15 cellular contexts compared by ENCODE assay signal in genomic region chr11:73331138-73331916, GRCh38. TPM values are rescaled to one million over a fixed set of nuclear protein-coding genes. Genes with fewer than 3 reads are reported as not detected.
DNase-seq lines count a peak whose midpoint lies in the region; FAIRE-seq and TF ChIP-seq lines count a peak whose summit lies in the region.
"Had no signal": no experiment of that assay in that cellular context is flagged by ENCODE, and none has a peak within 500 bp of the region (broad histone marks: within the 10 kb centered on the region; RNA-seq: fewer than 3 reads in every experiment).

No MANE protein-coding gene starts in this region.

- intact Hi-C loops in sigmoid colon (cut with DNase I), result loop anchor here (10.0 kb wide), 1 partner anchor 697 kb away; no protein-coding TSS in a partner anchor

- peak overlapping the region; percentile 16; the same call in 1 of the 2 replicates for H3K9ac ChIP-seq in iPS-20b (ENCODE audit: low read depth, low read length)

- H3K4me3 ChIP-seq in iPS-20b (ENCODE audit: low read length) (peak overlapping the region; percentile 46; the same call in 1 of the 2 replicates), sigmoid colon (no peak overlapping the region)

- TF ChIP-seq CTCF in brain (conservative IDR thresholded peaks at IDR 0.05), result no peak
- TF ChIP-seq CTCF in sigmoid colon (IDR thresholded peaks at IDR 0.05), result no peak

- no peak for TF ChIP-seq POLR2A in sigmoid colon (IDR thresholded peaks at IDR 0.05)

- no peaks in the 10 kb centered on the region for H3K9me3 Mint-ChIP-seq in brain
- H3K9me3 Mint-ChIP-seq: activated naive CD8-positive, alpha-beta T cell treated with anti-CD3 and anti-CD28 coated beads for 36 hours had no signal

- DNase-seq in HTR-8/SVneo (ENCODE audit: insufficient read length, low spot score) (peak; percentile 78), sigmoid colon (no peak), cerebellum (ENCODE audit: low spot score) (no peak), NCI-H446 (lab: John Stamatoyannopoulos, UW) (no peak)
- no peak for DNase-seq in activated CD4-positive, CD25-positive, alpha-beta regulatory T cell treated with anti-CD3 and anti-CD28 coated beads, Interleukin-2, amount 50 U/mL, for 72 hours
- DNase-seq in activated naive CD4-positive, alpha-beta T cell treated with anti-CD3 and anti-CD28 coated beads, Interleukin-2, amount 50 U/mL, for 16 hours, result no peak
- DNase-seq: activated CD4-positive, alpha-beta T cell treated with anti-CD3 and anti-CD28 coated beads for 4 hours; activated naive CD8-positive, alpha-beta T cell treated with anti-CD3 and anti-CD28 coated beads for 36 hours; CD4-positive, CD25-positive, alpha-beta regulatory T cell; NCI-H1436 treated with DMSO at 0.1 percent for 48 hours; occipital lobe had no signal

- H3K9me3 ChIP-seq in iPS-20b (ENCODE audit: insufficient read depth, low read depth, low read length) (no peaks in the 10 kb centered on the region), sigmoid colon (no peaks in the 10 kb centered on the region)

- H3K27ac ChIP-seq in iPS-20b (ENCODE audit: low read length) (no peak overlapping the region), sigmoid colon (peak overlapping the region; percentile 77 to 90 (median 81))

- no peak for TF ChIP-seq EP300 in sigmoid colon (IDR thresholded peaks at IDR 0.05)

- no peaks in the 10 kb centered on the region for H3K36me3 ChIP-seq in iPS-20b (ENCODE audit: insufficient read depth, low read depth, low read length)
- no peaks in the 10 kb centered on the region for H3K36me3 ChIP-seq in sigmoid colon

- peaks cover 67% of the 10 kb centered on the region for H3K27me3 ChIP-seq in iPS-20b (ENCODE audit: insufficient read depth, low read length)
- H3K27me3 ChIP-seq in sigmoid colon, result no peaks in the 10 kb centered on the region

- peaks cover 31% of the 10 kb centered on the region for H3K4me1 ChIP-seq in iPS-20b (ENCODE audit: insufficient read depth, low read length)
- peaks cover 0 to 95% (median 88%) of the 10 kb centered on the region in 4 donors for H3K4me1 ChIP-seq in sigmoid colon

- no peaks in the 10 kb centered on the region for H3K36me3 Mint-ChIP-seq in brain
- H3K36me3 Mint-ChIP-seq: activated naive CD8-positive, alpha-beta T cell treated with anti-CD3 and anti-CD28 coated beads for 36 hours; CD4-positive, CD25-positive, alpha-beta regulatory T cell had no signal

- H3K27me3 Mint-ChIP-seq in brain, result peaks cover 3% of the 10 kb centered on the region
- H3K27me3 Mint-ChIP-seq: activated naive CD8-positive, alpha-beta T cell treated with anti-CD3 and anti-CD28 coated beads for 36 hours had no signal

- H3K4me3 Mint-ChIP-seq in brain, result peak overlapping the region in 1 of 5 experiments; percentile 52
- H3K4me3 Mint-ChIP-seq: activated naive CD8-positive, alpha-beta T cell treated with anti-CD3 and anti-CD28 coated beads for 36 hours; CD4-positive, CD25-positive, alpha-beta regulatory T cell had no signal

- H3K27ac Mint-ChIP-seq in brain, result peak overlapping the region in 4 of 5 experiments; percentile 68 to 96 (median 92)
- H3K27ac Mint-ChIP-seq: activated naive CD8-positive, alpha-beta T cell treated with anti-CD3 and anti-CD28 coated beads for 36 hours; CD4-positive, CD25-positive, alpha-beta regulatory T cell had no signal

- peak; percentile 44 for FAIRE-seq in HTR-8/SVneo (lab: Jason Lieb, UNC)
- FAIRE-seq: frontal cortex, RCC 7860 had no signal

- H3K4me1 Mint-ChIP-seq in brain, result peaks cover 92% of the 10 kb centered on the region
- H3K4me1 Mint-ChIP-seq: CD4-positive, CD25-positive, alpha-beta regulatory T cell had no signal

- 60 to 75% methylated on average over 4 of the region's 4 CpGs for WGBS in sigmoid colon, 2 donors

RNA-seq across cellular contexts. Expression of gene ARHGEF17, which starts 23.3 kb away (rescaled TPM):
- polyA plus RNA-seq in brain (ENCODE audit: insufficient read depth, low read depth, low replicate concordance), result 21.9 TPM
- total RNA-seq in sigmoid colon, result 100 to 1,000 TPM in 1 of 4 donors, 10 to 100 TPM in 3; 38.2 to 104 (median 66.9) TPM
- polyA plus RNA-seq in sigmoid colon, result 10 to 100 TPM in 1 of 3 donors, 1 to 10 TPM in 2; 1.8 to 15.9 (median 2.4) TPM
- total RNA-seq in cerebellum, result 33.0 TPM
- polyA plus RNA-seq: CD4-positive, CD25-positive, alpha-beta regulatory T cell had no signal

RNA-seq across cellular contexts. Expression of gene RELT, which starts 44.9 kb away (rescaled TPM):
- polyA plus RNA-seq in brain (ENCODE audit: insufficient read depth, low read depth, low replicate concordance) (8.3 TPM), sigmoid colon (1 to 10 TPM in 2 of 3 donors, under 1 TPM in 1; 0.92 to 9.3 (median 1.2) TPM)
- total RNA-seq in sigmoid colon (1 to 10 TPM in 2 of 4 donors, under 1 TPM in 2; 0.28 to 1.8 (median 0.95) TPM), cerebellum (4.4 TPM)

RNA-seq across cellular contexts. Expression of gene P2RY6, which starts 59.2 kb away (rescaled TPM):
- polyA plus RNA-seq in brain (ENCODE audit: insufficient read depth, low read depth, low replicate concordance) (0.49 TPM), sigmoid colon (1 to 10 TPM; 2.4 to 5.5 (median 2.5) TPM)
- total RNA-seq in sigmoid colon (1 to 10 TPM in 3 of 4 donors, not detected in 1; 1.2 to 2.6 (median 2.5) TPM), cerebellum (0.27 TPM)
- total RNA-seq: activated naive CD8-positive, alpha-beta T cell treated with anti-CD3 and anti-CD28 coated beads for 36 hours; CD4-positive, CD25-positive, alpha-beta regulatory T cell; occipital lobe had no signal
- polyA plus RNA-seq: CD4-positive, CD25-positive, alpha-beta regulatory T cell had no signal
